ENCODE assay signal across 16 cellular contexts in genomic region chr22:20590477-20591294, GRCh38.
"Had no signal": no experiment of that assay in that cellular context is flagged by ENCODE, and none has a peak within 500 bp of the region (broad histone marks: within the 10 kb centered on the region; RNA-seq: fewer than 3 reads in every experiment).

No MANE protein-coding gene starts in this region.

- H3K4me1 Mint-ChIP-seq: activated CD4-positive, alpha-beta memory T cell treated with anti-CD3 and anti-CD28 coated beads, Interleukin-2, amount 10 ng/mL, durations not matched to agents 7 days and 5 days had no signal

- H3K27ac Mint-ChIP-seq: activated CD4-positive, alpha-beta memory T cell treated with anti-CD3 and anti-CD28 coated beads, Interleukin-2, amount 10 ng/mL, durations not matched to agents 7 days and 5 days; activated naive CD8-positive, alpha-beta T cell treated with anti-CD3 and anti-CD28 coated beads, Interleukin-2, amount 10 ng/mL, durations not matched to agents 7 days and 5 days; activated T-cell treated with anti-CD3 and anti-CD28 coated beads, Interleukin-2, amount 50 U/mL, for 72 hours; stimulated activated naive B cell treated with anti-CD40 and anti-IgM and Interleukin-4, amounts not matched to agents 10 μg/mL and 1 μg/mL and 100 μg/mL, for 72 hours; WTC11 had no signal

- H3K9ac ChIP-seq: parathyroid adenoma had no signal

- H3K4me1 ChIP-seq: parathyroid adenoma, transverse colon had no signal

- H2AFZ ChIP-seq: parathyroid adenoma had no signal

- ATAC-seq: effector memory CD8-positive, alpha-beta T cell; left colon had no signal

- H3K9me3 ChIP-seq: transverse colon had no signal

- DNase-seq: activated CD4-positive, alpha-beta memory T cell treated with anti-CD3 and anti-CD28 coated beads, Interleukin-2, amount 10 ng/mL, durations not matched to agents 7 days and 5 days; activated CD4-positive, alpha-beta T cell treated with anti-CD3 and anti-CD28 coated beads for 4 hours; activated gamma-delta T cell treated with Interleukin-2 at 50 U/mL for 16 hours; activated naive CD8-positive, alpha-beta T cell treated with anti-CD3 and anti-CD28 coated beads, Interleukin-2, amount 10 ng/mL, durations not matched to agents 7 days and 5 days; activated T-cell treated with anti-CD3 and anti-CD28 coated beads, Interleukin-2, amount 50 U/mL, for 72 hours; brain microvascular endothelial cell; cerebellar nuclear complex; dermis blood vessel endothelial cell; effector memory CD8-positive, alpha-beta T cell; foreskin keratinocyte; left colon; stimulated activated CD4-positive, alpha-beta T cell treated with anti-CD3 and anti-CD28 coated beads, Interleukin-12 subunit alpha, Interleukin-12 subunit beta, amount 100 ng/mL, for 4 hours; stimulated activated naive B cell treated with anti-CD40 and anti-IgM and Interleukin-4, amounts not matched to agents 10 μg/mL and 1 μg/mL and 100 μg/mL, for 72 hours; transverse colon had no signal

- H3K27me3 ChIP-seq: brain microvascular endothelial cell, foreskin keratinocyte, transverse colon had no signal

- H3K9me3 Mint-ChIP-seq: activated CD4-positive, alpha-beta memory T cell treated with anti-CD3 and anti-CD28 coated beads, Interleukin-2, amount 10 ng/mL, durations not matched to agents 7 days and 5 days; activated naive CD8-positive, alpha-beta T cell treated with anti-CD3 and anti-CD28 coated beads, Interleukin-2, amount 10 ng/mL, durations not matched to agents 7 days and 5 days; activated T-cell treated with anti-CD3 and anti-CD28 coated beads, Interleukin-2, amount 50 U/mL, for 72 hours; effector memory CD8-positive, alpha-beta T cell; stimulated activated naive B cell treated with anti-CD40 and anti-IgM and Interleukin-4, amounts not matched to agents 10 μg/mL and 1 μg/mL and 100 μg/mL, for 72 hours; WTC11 had no signal

- H3K4me3 Mint-ChIP-seq: activated CD4-positive, alpha-beta memory T cell treated with anti-CD3 and anti-CD28 coated beads, Interleukin-2, amount 10 ng/mL, durations not matched to agents 7 days and 5 days; activated naive CD8-positive, alpha-beta T cell treated with anti-CD3 and anti-CD28 coated beads, Interleukin-2, amount 10 ng/mL, durations not matched to agents 7 days and 5 days; activated T-cell treated with anti-CD3 and anti-CD28 coated beads, Interleukin-2, amount 50 U/mL, for 72 hours; effector memory CD8-positive, alpha-beta T cell; stimulated activated naive B cell treated with anti-CD40 and anti-IgM and Interleukin-4, amounts not matched to agents 10 μg/mL and 1 μg/mL and 100 μg/mL, for 72 hours; WTC11 had no signal

- H3K27ac ChIP-seq: brain microvascular endothelial cell, foreskin keratinocyte, parathyroid adenoma, transverse colon had no signal

- H3K36me3 Mint-ChIP-seq: activated naive CD8-positive, alpha-beta T cell treated with anti-CD3 and anti-CD28 coated beads, Interleukin-2, amount 10 ng/mL, durations not matched to agents 7 days and 5 days; WTC11 had no signal

- H3K4me3 ChIP-seq: transverse colon had no signal

- H3K27me3 Mint-ChIP-seq: activated CD4-positive, alpha-beta memory T cell treated with anti-CD3 and anti-CD28 coated beads, Interleukin-2, amount 10 ng/mL, durations not matched to agents 7 days and 5 days; activated naive CD8-positive, alpha-beta T cell treated with anti-CD3 and anti-CD28 coated beads, Interleukin-2, amount 10 ng/mL, durations not matched to agents 7 days and 5 days; effector memory CD8-positive, alpha-beta T cell; stimulated activated naive B cell treated with anti-CD40 and anti-IgM and Interleukin-4, amounts not matched to agents 10 μg/mL and 1 μg/mL and 100 μg/mL, for 72 hours had no signal
